1 cellular context compared by ENCODE assay signal in genomic region chr1:97913506-97913905, GRCh38.
TF ChIP-seq lines count a peak whose summit lies in the region.

No MANE protein-coding gene starts in this region.

TF ChIP-seq in SK-N-SH treated with all-trans-retinoic acid at 6 μM for 48 hours, 23 proteins besides CTCF, POLR2A, EP300 and RAD21 (continued from another document):
- TF ChIP-seq TSHZ2 (CRISPR knock-in tag; IDR thresholded peaks at IDR 0.05), result no peak
- TF ChIP-seq TOX (CRISPR knock-in tag; IDR thresholded peaks at IDR 0.05; ENCODE audit: borderline replicate concordance), result no peak
- no peak for TF ChIP-seq ZFP30 (CRISPR knock-in tag; IDR thresholded peaks at IDR 0.05)
